In genomic region chr20:2773812-2774211, GRCh38 we compare ENCODE assay signal across 31 cellular contexts. TPM values are rescaled to one million over a fixed set of nuclear protein-coding genes. Genes with fewer than 3 reads are reported as not detected.
"Had no signal": no experiment of that assay in that cellular context is flagged by ENCODE, and none has a peak within 500 bp of the region (broad histone marks: within the 10 kb centered on the region; RNA-seq: fewer than 3 reads in every experiment).

No MANE protein-coding gene starts in this region.

- ATAC-seq: effector memory CD8-positive, alpha-beta T cell; esophagus mucosa; gastrocnemius medialis; heart right ventricle; left cardiac atrium; left lung; left ventricle myocardium superior; lower lobe of right lung; mucosa of descending colon had no signal

- DNase-seq: effector CD8-positive, alpha-beta T cell; effector memory CD8-positive, alpha-beta T cell; endodermal cell; erythroblast; esophagus squamous epithelium; foreskin fibroblast; foreskin melanocyte; gastrocnemius medialis; glutamatergic neuron; heart right ventricle; hippocampal formation; left cardiac atrium; left lung; left ventricle myocardium superior; lower lobe of right lung; mesenchymal stem cell; mucosa of descending colon; naive B cell had no signal

- H3K4me1 ChIP-seq: gastrocnemius medialis, heart right ventricle, left lung, lower lobe of right lung had no signal

- H3K27ac ChIP-seq: coronary artery, epithelial cell of prostate, esophagus squamous epithelium, gastrocnemius medialis, heart right ventricle, left lung, lower lobe of right lung had no signal

- H3K4me3 ChIP-seq: coronary artery, esophagus squamous epithelium, gastrocnemius medialis, heart right ventricle, left lung, lower lobe of right lung, mucosa of descending colon had no signal

- FAIRE-seq: colon, endometrium, islet of Langerhans, keratinocyte had no signal

- H3K36me3 ChIP-seq: esophagus squamous epithelium, gastrocnemius medialis, heart right ventricle, left lung, lower lobe of right lung had no signal

- H3K9me3 ChIP-seq: gastrocnemius medialis, lower lobe of right lung, mucosa of descending colon had no signal

RNA-seq across cellular contexts. Expression of gene CPXM1, which starts 26.6 kb away (rescaled TPM):
- total RNA-seq: myocyte had no signal
- polyA plus RNA-seq: keratinocyte had no signal

RNA-seq across cellular contexts. Expression of gene C20orf141, which starts 41.0 kb away (rescaled TPM):
- total RNA-seq: dermis microvascular lymphatic vessel endothelial cell, endodermal cell, esophagus mucosa, esophagus squamous epithelium, gastrocnemius medialis, glomerular endothelial cell, heart right ventricle, kidney epithelial cell, left cardiac atrium, left lung, left ventricle myocardium superior, lower leg skin, lower lobe of right lung, lung microvascular endothelial cell, mucosa of descending colon, myocyte had no signal
- polyA plus RNA-seq: heart right ventricle, keratinocyte had no signal

RNA-seq across cellular contexts. Expression of gene TMEM239, which starts 42.4 kb away (rescaled TPM):
- total RNA-seq: dermis microvascular lymphatic vessel endothelial cell, endodermal cell, esophagus mucosa, esophagus squamous epithelium, gastrocnemius medialis, glomerular endothelial cell, heart right ventricle, kidney epithelial cell, left cardiac atrium, left lung, left ventricle myocardium superior, lower leg skin, lower lobe of right lung, lung microvascular endothelial cell, mucosa of descending colon, myocyte had no signal
- polyA plus RNA-seq: heart right ventricle, keratinocyte had no signal
